In genomic region chr16:87979911-87980630, GRCh38 we compare ENCODE assay signal across 7 cellular contexts. TPM values are rescaled to one million over a fixed set of nuclear protein-coding genes. Genes with fewer than 3 reads are reported as not detected.
"Had no signal": no experiment of that assay in that cellular context is flagged by ENCODE, and none has a peak within 500 bp of the region (broad histone marks: within the 10 kb centered on the region; RNA-seq: fewer than 3 reads in every experiment).

No MANE protein-coding gene starts in this region.

RNA-seq across cellular contexts. Expression of gene CA5A, which starts 43.7 kb away (rescaled TPM):
- total RNA-seq: bronchial epithelial cell, endothelial cell of umbilical vein, foreskin keratinocyte, mammary epithelial cell, neural crest cell, osteocyte, SJSA1 had no signal
- polyA plus RNA-seq: endothelial cell of umbilical vein, foreskin keratinocyte, mammary epithelial cell had no signal
